8 cellular contexts compared by ENCODE assay signal in genomic region chr6:8983202-8983688, GRCh38.
A peak's percentile ranks its signal among the peaks of the same experiment; 100 is the strongest.
DNase-seq lines count a peak whose midpoint lies in the region; ATAC-seq, FAIRE-seq and TF ChIP-seq lines count a peak whose summit lies in the region.

No MANE protein-coding gene starts in this region.

- TF ChIP-seq CTCF in GM12878 (IDR thresholded peaks at IDR 0.05 in 2 of 3, conservative IDR thresholded peaks at IDR 0.05 in 1 of 3; ENCODE audit: control insufficient read depth in 2 of 3, extremely low read depth in 1 of 3, insufficient read depth in 1 of 3, low read depth in 3 of 3, low read length in 3 of 3) = peak; percentile 89 to 97 (median 93)

- in situ Hi-C loops in GM12878 (cut with MboI) = loop anchor here (5.0 kb wide), 1 partner anchor 1449 kb away; no protein-coding TSS in a partner anchor

- no peaks in the 10 kb centered on the region for H4K20me1 ChIP-seq in GM12878 (ENCODE audit: control insufficient read depth, insufficient read depth)

- no peak overlapping the region for H3K27ac ChIP-seq in GM12878 (ENCODE audit: control insufficient read depth, insufficient read depth)

- H3K4me1 ChIP-seq in GM12878 (ENCODE audit: control insufficient read depth, insufficient read depth, low read length) = no peaks in the 10 kb centered on the region

- peak; percentile 87 for TF ChIP-seq RAD21 in GM12878 (IDR thresholded peaks at IDR 0.05; ENCODE audit: insufficient read depth, low read depth, low read length)

- H3K27me3 Mint-ChIP-seq in T-helper 17 cell = peaks cover 29% of the 10 kb centered on the region

- WGBS in GM12878 (ENCODE audit: insufficient coverage, insufficient replicate concordance, low lambda C conversion rate, missing lambda C conversion rate) = 4% methylated on average over 10 of the region's 10 CpGs

- H3K36me3 Mint-ChIP-seq in T-helper 17 cell (ENCODE audit: low read depth) = no peaks in the 10 kb centered on the region

- peak; percentile 9 for DNase-seq in 8988T
- peak; percentile 74 for DNase-seq in NCI-H146 (lab: John Stamatoyannopoulos, UW)
- peak in 2 of 3 donors; percentile 15 to 31 for DNase-seq in T-helper 17 cell
- DNase-seq in GM12878 (ENCODE audit: low read depth, low spot score) = peak; percentile 4
- DNase-seq in iPS DF 4.7 (ENCODE audit: extremely low read depth, low spot score) = peak; percentile 30
- DNase-seq in smooth muscle cell of the brain vasculature (ENCODE audit: low read depth, low spot score) = peak; percentile 31

- H3K27ac Mint-ChIP-seq in T-helper 17 cell = no peak overlapping the region

- no peak overlapping the region for H3K4me3 Mint-ChIP-seq in T-helper 17 cell

- H3K9ac ChIP-seq in GM12878 (ENCODE audit: control insufficient read depth, insufficient read depth, low read length) = no peak overlapping the region

- H3K79me2 ChIP-seq in GM12878 (ENCODE audit: control insufficient read depth, insufficient read depth, low read length) = no peaks in the 10 kb centered on the region

- intact Hi-C loops in GM12878 (cut with micrococcal nuclease; ENCODE audit: unreplicated experiment) = loop anchor here (2.0 kb wide), 2 partner anchors 430 to 1448 kb away; no protein-coding TSS in a partner anchor

- POLR2A ChIA-PET in GM12878 (lab: Charles Lee) = no interaction called here

- peaks cover 2% of the 10 kb centered on the region for H3K4me1 Mint-ChIP-seq in T-helper 17 cell

- TF ChIP-seq EP300 in GM12878 (IDR thresholded peaks at IDR 0.05; ENCODE audit: borderline replicate concordance in 1 of 2, control insufficient read depth in 1 of 2, low read depth in 2 of 2, low read length in 2 of 2) = no peak

- CTCF ChIA-PET in GM12878 (lab: Yijun Ruan, JAX) = interaction anchor here (0.7 to 3.2 kb wide), 19 partner anchors 8 to 1482 kb away, joined by 3 to 27 read pairs (median 3); no protein-coding TSS in a partner anchor

- RAD21 ChIA-PET in GM12878 (lab: Charles Lee; ENCODE audit: unreplicated experiment) = interaction anchor here (0.8 to 2.3 kb wide), 4 partner anchors 10 to 1446 kb away, joined by 3 to 20 read pairs (median 4); no protein-coding TSS in a partner anchor

- H3K4me2 ChIP-seq in GM12878 (ENCODE audit: control insufficient read depth, insufficient read depth) = no peak overlapping the region

- no peaks in the 10 kb centered on the region for H3K36me3 ChIP-seq in GM12878 (ENCODE audit: control insufficient read depth in 2 of 2, insufficient read depth in 2 of 2, low read length in 1 of 2)

- TF ChIP-seq POLR2A in GM12878 (IDR thresholded peaks at IDR 0.05; ENCODE audit: low read depth, low read length) = no peak

- SMC1A ChIA-PET in GM12878 (lab: Charles Lee; ENCODE audit: uncharacterized antibody, unreplicated experiment) = interaction anchor here (1.0 to 3.1 kb wide), 4 partner anchors 9 to 1446 kb away, joined by 3 to 21 read pairs (median 4); no protein-coding TSS in a partner anchor

- H2AFZ ChIP-seq in GM12878 (ENCODE audit: control insufficient read depth, low read depth, low read length) = no peak overlapping the region

- H3K9me3 ChIP-seq in T-helper 17 cell (ENCODE audit: control insufficient read depth, low read length, poor library complexity, severe bottlenecking) (no peaks in the 10 kb centered on the region), GM12878 (replicated peaks; ENCODE audit: control insufficient read depth, insufficient read depth, low read length) (no peaks in the 10 kb centered on the region)

- peak; percentile 78 for FAIRE-seq in GM12878 (lab: Jason Lieb, UNC)

- no peaks in the 10 kb centered on the region for H3K27me3 ChIP-seq in GM12878 (replicated peaks in 1 of 2; ENCODE audit: control insufficient read depth in 2 of 2, insufficient read depth in 2 of 2, low read length in 1 of 2)

- ATAC-seq in GM18502 (IDR thresholded peaks at IDR 0.05; ENCODE audit: poor library complexity, unreplicated experiment) (peak; percentile 97), HG02884 (IDR thresholded peaks at IDR 0.05; ENCODE audit: unreplicated experiment) (peak; percentile 96), T-helper 17 cell (peak; percentile 89), GM12878 (peak; percentile 98)

- BruUV-seq in GM12878 (replicated peaks; lab: Mats Ljungman, UMichigan) = no TSS peak

- no peak overlapping the region for H3K4me3 ChIP-seq in GM12878

TF ChIP-seq in GM12878, 131 proteins besides CTCF, POLR2A, EP300 and RAD21:
- TF ChIP-seq RBBP5 (conservative IDR thresholded peaks at IDR 0.05) (no peak), NR2C1 (IDR thresholded peaks at IDR 0.05) (no peak), SMC3 (IDR thresholded peaks at IDR 0.05; ENCODE audit: borderline replicate concordance, low read length) (peak; percentile 71), CBFB (IDR thresholded peaks at IDR 0.05; ENCODE audit: low read depth) (0 out of 2 replicates have a peak, but pooled peaks have one; percentile 25), YY1 (IDR thresholded peaks at IDR 0.05; ENCODE audit: low read depth, low read length) (0 out of 2 replicates have a peak, but pooled peaks have one; percentile 22), CREM (IDR thresholded peaks at IDR 0.05; ENCODE audit: low read depth) (peak; percentile 17; the same call in 1 of the 2 replicates), RUNX3 (IDR thresholded peaks at IDR 0.05; ENCODE audit: low read length) (peak; percentile 74)

Comparison
In these comparisons a context has a peak if more than half of its experiments do, and no peak if none do; other contexts are left out.
1. DNase-seq: peak in every context shown above with its lines; median percentile 74 in NCI-H146; 31 in smooth muscle cell of the brain vasculature; 30 in iPS DF 4.7; 23 in T-helper 17 cell; 9 in 8988T; 4 in GM12878.